In genomic region chr11:62552931-62553838, GRCh38 we compare ENCODE assay signal across 2 cellular contexts.
A peak's percentile ranks its signal among the peaks of the same experiment; 100 is the strongest.
TF ChIP-seq lines count a peak whose summit lies in the region.

No MANE protein-coding gene starts in this region.

TF ChIP-seq in SK-N-SH, 30 proteins besides CTCF, POLR2A, EP300 and RAD21 (continues in another document):
- TF ChIP-seq MEF2A (IDR thresholded peaks at IDR 0.05; ENCODE audit: borderline replicate concordance, low read depth) (no peak), USF2 (IDR thresholded peaks at IDR 0.05; ENCODE audit: borderline replicate concordance, low read depth, low read length) (no peak), NRF1 (IDR thresholded peaks at IDR 0.05; ENCODE audit: low read depth, low read length) (no peak), YY1 (IDR thresholded peaks at IDR 0.05; ENCODE audit: low read depth) (0 out of 2 replicates have a peak, but pooled peaks have one; percentile 8), ELF1 (IDR thresholded peaks at IDR 0.05) (0 out of 2 replicates have a peak, but pooled peaks have one; percentile 37), SIN3A (IDR thresholded peaks at IDR 0.05; ENCODE audit: borderline replicate concordance, low read depth, low read length) (0 out of 2 replicates have a peak, but pooled peaks have one; percentile 79), SMC3 (IDR thresholded peaks at IDR 0.05; ENCODE audit: low read depth, low read length) (no peak), ZBTB33 (IDR thresholded peaks at IDR 0.05; ENCODE audit: borderline replicate concordance, low read depth) (peak; percentile 89; the same call in 1 of the 2 replicates), FOXM1 (IDR thresholded peaks at IDR 0.05; ENCODE audit: low read depth) (0 out of 2 replicates have a peak, but pooled peaks have one; percentile 20), POLR2AphosphoS5 (IDR thresholded peaks at IDR 0.05; ENCODE audit: low read depth, low read length) (peak; percentile 64), IRF3 (IDR thresholded peaks at IDR 0.05; ENCODE audit: low read depth, low read length) (no peak), GABPA (IDR thresholded peaks at IDR 0.05; ENCODE audit: low read depth) (no peak), RCOR1 (IDR thresholded peaks at IDR 0.05; ENCODE audit: low read length) (no peak), RFX5 (IDR thresholded peaks at IDR 0.05; ENCODE audit: low read length) (0 out of 2 replicates have a peak, but pooled peaks have one; percentile 30), RXRA (IDR thresholded peaks at IDR 0.05; ENCODE audit: borderline replicate concordance, low read depth) (no peak; the same call in 1 of the 2 replicates), CHD2 (IDR thresholded peaks at IDR 0.05; ENCODE audit: low read length, partially characterized antibody) (no peak), MXI1 (IDR thresholded peaks at IDR 0.05; ENCODE audit: low read depth, low read length) (no peak), TEAD4 (IDR thresholded peaks at IDR 0.05; ENCODE audit: borderline replicate concordance, insufficient read depth) (peak; percentile 72; the same call in 1 of the 2 replicates), JUND (IDR thresholded peaks at IDR 0.05) (peak; percentile 78), PBX3 (IDR thresholded peaks at IDR 0.05) (peak; percentile 54), TCF12 (IDR thresholded peaks at IDR 0.05) (no peak; the same call in 1 of the 2 replicates), MAX (IDR thresholded peaks at IDR 0.05; ENCODE audit: low read depth) (peak; percentile 10), USF1 (IDR thresholded peaks at IDR 0.05; ENCODE audit: borderline replicate concordance, low read depth) (no peak), GATA2 (CRISPR knock-in tag; IDR thresholded peaks at IDR 0.05) (no peak), NFIC (IDR thresholded peaks at IDR 0.05; ENCODE audit: borderline replicate concordance) (no peak; the same call in none of the 2 replicates), TAF1 (IDR thresholded peaks at IDR 0.05; ENCODE audit: borderline replicate concordance, low read depth, low read length) (no peak), EZH2phosphoT487 (IDR thresholded peaks at IDR 0.05; ENCODE audit: borderline replicate concordance, low read depth) (no peak), FOSL2 (IDR thresholded peaks at IDR 0.05; ENCODE audit: borderline replicate concordance, low read depth) (peak; percentile 88), FOXJ3 (CRISPR knock-in tag; IDR thresholded peaks at IDR 0.05) (no peak)

TF ChIP-seq in K562, 482 proteins besides CTCF, POLR2A, EP300 and RAD21 (continues in another document):
- TF ChIP-seq RAD51 (IDR thresholded peaks at IDR 0.05; ENCODE audit: borderline replicate concordance, low read depth), result 0 out of 2 replicates have a peak, but pooled peaks have one; percentile 7
- peak; percentile 50 to 53 for TF ChIP-seq NRF1 (conservative IDR thresholded peaks at IDR 0.05 in 1 of 2, IDR thresholded peaks at IDR 0.05 in 1 of 2)
- 0 out of 2 replicates have a peak, but pooled peaks have one; percentile 15 for TF ChIP-seq PHF21A (IDR thresholded peaks at IDR 0.05; ENCODE audit: borderline replicate concordance, low read depth)
- no peak for TF ChIP-seq ESRRB (CRISPR knock-in tag; IDR thresholded peaks at IDR 0.05; ENCODE audit: borderline replicate concordance)
- TF ChIP-seq EP400 (IDR thresholded peaks at IDR 0.05), result peak; percentile 79
- peak; percentile 77 for TF ChIP-seq TOE1 (IDR thresholded peaks at IDR 0.05; ENCODE audit: borderline replicate concordance)
- TF ChIP-seq TOE1 (CRISPR knock-in tag; IDR thresholded peaks at IDR 0.05; ENCODE audit: borderline replicate concordance, low read depth), result no peak
- peak; percentile 61 for TF ChIP-seq NKRF (IDR thresholded peaks at IDR 0.05; ENCODE audit: borderline replicate concordance)
- peak; percentile 58; the same call in 1 of the 2 replicates for TF ChIP-seq ZBTB26 (CRISPR knock-in tag; IDR thresholded peaks at IDR 0.05)
- TF ChIP-seq NCOA1 (IDR thresholded peaks at IDR 0.05; ENCODE audit: low read depth), result peak; percentile 56; the same call in 1 of the 2 replicates
- peak; percentile 40; the same call in 1 of the 2 replicates for TF ChIP-seq HCFC1 (IDR thresholded peaks at IDR 0.05; ENCODE audit: low read depth, low read length)
- TF ChIP-seq RNF2 (IDR thresholded peaks at IDR 0.05), result peak; percentile 53; the same call in 1 of the 2 replicates
- peak; percentile 96 for TF ChIP-seq VEZF1 (CRISPR knock-in tag; IDR thresholded peaks at IDR 0.05)
- TF ChIP-seq PREB (CRISPR knock-in tag; IDR thresholded peaks at IDR 0.05), result no peak
- peak; percentile 97 to 99 for TF ChIP-seq MAZ (CRISPR knock-in tag; conservative IDR thresholded peaks at IDR 0.05 in 1 of 2, IDR thresholded peaks at IDR 0.05 in 1 of 2)
- TF ChIP-seq EHMT2 (IDR thresholded peaks at IDR 0.05), result peak; percentile 87
- peak in 1 of 2 experiments; percentile 53; a peak in 1 of 4 replicates for TF ChIP-seq ZMIZ1 (IDR thresholded peaks at IDR 0.05; ENCODE audit: low read depth in 2 of 2, low read length in 2 of 2)
- TF ChIP-seq ZNF384 (IDR thresholded peaks at IDR 0.05; ENCODE audit: low read depth, low read length), result peak; percentile 48
- no peak for TF ChIP-seq NR0B1 (IDR thresholded peaks at IDR 0.05; ENCODE audit: partially characterized antibody)
- 0 out of 2 replicates have a peak, but pooled peaks have one; percentile 2 for TF ChIP-seq JUNB (CRISPR knock-in tag; conservative IDR thresholded peaks at IDR 0.05)
- TF ChIP-seq GABPA (tag; conservative IDR thresholded peaks at IDR 0.05; ENCODE audit: low read depth), result peak; percentile 53; the same call in 1 of the 2 replicates
- TF ChIP-seq FOXK1 (CRISPR knock-in tag; IDR thresholded peaks at IDR 0.05; ENCODE audit: borderline replicate concordance), result peak; percentile 89
- no peak for TF ChIP-seq ZNF280A (IDR thresholded peaks at IDR 0.05; ENCODE audit: low read depth, partially characterized antibody)
- TF ChIP-seq FOXJ2 (tag; IDR thresholded peaks at IDR 0.05), result peak; percentile 93
- peak; percentile 66; the same call in 1 of the 2 replicates for TF ChIP-seq ZNF175 (CRISPR knock-in tag; IDR thresholded peaks at IDR 0.05; ENCODE audit: low read depth)
- no peak for TF ChIP-seq GTF2E2 (tag; IDR thresholded peaks at IDR 0.05)
- TF ChIP-seq CSDE1 (IDR thresholded peaks at IDR 0.05), result 0 out of 4 replicates have a peak, but pooled peaks of 1 of the 2 experiments have one; percentile 77
- peak; percentile 68 to 91 for TF ChIP-seq FOXA3 (CRISPR knock-in tag; conservative IDR thresholded peaks at IDR 0.05 in 1 of 2, IDR thresholded peaks at IDR 0.05 in 1 of 2)
- TF ChIP-seq NEUROD1 (IDR thresholded peaks at IDR 0.05; ENCODE audit: borderline replicate concordance, low read depth, low read length, partially characterized antibody), result peak; percentile 85
- peak; percentile 62; the same call in 1 of the 2 replicates for TF ChIP-seq TRIM28 (IDR thresholded peaks at IDR 0.05)
- TF ChIP-seq NFATC3 (IDR thresholded peaks at IDR 0.05), result peak; percentile 60; the same call in 1 of the 2 replicates
